Comparison of ENCODE assay signal across 8 cellular contexts in the genomic region with DNA sequence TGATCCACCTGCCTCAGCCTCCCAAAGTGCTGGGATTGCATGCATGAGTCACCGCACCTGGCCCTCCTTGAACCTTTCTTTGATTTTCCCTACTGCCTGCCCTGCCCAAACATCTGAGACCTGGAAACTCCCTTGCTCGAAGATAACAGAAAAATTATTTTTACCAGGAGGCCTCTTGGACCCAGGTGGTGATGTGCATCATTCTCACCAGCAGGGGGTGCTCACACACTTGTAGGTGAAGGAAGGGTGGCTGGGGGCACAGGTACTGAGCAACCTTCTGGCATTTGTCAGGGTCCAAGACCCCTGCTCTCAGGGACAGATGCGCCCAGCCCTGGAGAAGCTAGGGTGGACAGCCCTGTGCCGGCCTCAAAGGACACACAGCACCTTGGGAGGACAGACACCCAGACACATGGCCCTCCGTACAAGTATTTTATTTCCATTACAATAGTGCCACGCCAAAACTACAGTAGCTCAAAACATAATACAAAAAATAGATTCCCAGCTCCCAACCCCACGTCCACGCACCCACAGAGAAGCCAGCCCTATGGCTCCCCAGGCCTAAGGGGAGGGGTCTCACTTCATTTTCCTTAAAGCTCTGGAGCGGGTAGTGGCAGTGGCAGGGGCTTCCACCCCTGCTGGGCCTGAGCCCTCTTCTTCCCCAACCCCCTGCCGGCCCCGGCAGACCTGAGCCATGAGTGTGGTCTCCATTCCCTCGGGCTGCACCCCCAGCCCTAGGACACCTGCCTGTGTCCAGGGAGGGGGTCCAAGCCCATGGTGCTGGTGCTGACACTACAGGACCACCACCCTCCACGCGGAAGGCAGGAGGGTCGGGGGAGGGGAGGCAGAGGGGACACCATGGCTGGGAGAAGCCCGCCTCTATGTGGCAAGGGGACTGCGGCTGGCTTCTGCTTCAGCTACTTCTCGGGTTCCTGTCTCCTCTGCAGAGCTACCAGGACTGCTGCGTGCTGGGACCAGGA. TPM values are rescaled to one million over a fixed set of nuclear protein-coding genes. Genes with fewer than 3 reads are reported as not detected.
DNase-seq lines count a peak whose midpoint lies in the region; ATAC-seq, FAIRE-seq and TF ChIP-seq lines count a peak whose summit lies in the region.

No MANE protein-coding gene starts in this region.

- 85 to 88% methylated on average over 16 to 19 of the region's 19 CpGs for WGBS in lung, 2 donors

- H3K27ac Mint-ChIP-seq in activated B cell treated with CpG ODN at 0.5 μM for 24 hours = peak overlapping the region; percentile 53

- H3K27ac ChIP-seq in lung (ENCODE audit: low read depth in 1 of 2, low read length in 1 of 2) = no peak overlapping the region

- H3K4me3 ChIP-seq in bronchial epithelial cell (ENCODE audit: low read depth, low read length) (no peak overlapping the region), lung (no peak overlapping the region)

- no peaks in the 10 kb centered on the region for H3K27me3 Mint-ChIP-seq in activated B cell treated with CpG ODN at 0.5 μM for 24 hours

- no peak overlapping the region for H3K4me3 Mint-ChIP-seq in activated B cell treated with CpG ODN at 0.5 μM for 24 hours

- H3K36me3 ChIP-seq in bronchial epithelial cell (ENCODE audit: control insufficient read depth, insufficient read depth, low read length) (peaks cover 6% of the 10 kb centered on the region), lung (ENCODE audit: control insufficient read depth in 2 of 2, insufficient read depth in 2 of 2, low read length in 2 of 2) (peaks cover 8 to 30% of the 10 kb centered on the region in 2 donors)

- peak; percentile 53 for DNase-seq in EH (ENCODE audit: low read depth)
- DNase-seq in LHCN-M2 (ENCODE audit: low read depth) = peak; percentile 43
- DNase-seq in activated B cell treated with CpG ODN at 0.5 μM for 24 hours = peak; percentile 45
- DNase-seq in bronchial epithelial cell (ENCODE audit: low read depth) = peak; percentile 37
- DNase-seq in lung (ENCODE audit: low spot score) = peak; percentile 51
- DNase-seq in stimulated activated CD8-positive, alpha-beta memory T cell treated with anti-CD3 and anti-CD28 coated beads, Interleukin-2, amount 100 ng/mL, for 1 hour (ENCODE audit: low read depth in 2 of 2) = peak; percentile 14 to 50
- no peak for DNase-seq in NCI-H187 treated with DMSO at 0.1 percent for 48 hours (lab: John Stamatoyannopoulos, UW)

- peaks cover 58% of the 10 kb centered on the region for H3K36me3 Mint-ChIP-seq in activated B cell treated with CpG ODN at 0.5 μM for 24 hours (ENCODE audit: low read depth)

- POLR2A ChIA-PET in activated B cell treated with CpG ODN at 0.5 μM for 24 hours (lab: Charles Lee) = no interaction called here

- TF ChIP-seq CTCF in activated B cell treated with CpG ODN at 0.5 μM for 24 hours (IDR thresholded peaks at IDR 0.05) (peak; percentile 15), bronchial epithelial cell (IDR thresholded peaks at IDR 0.05; ENCODE audit: insufficient read depth, low read length, severe bottlenecking) (peak; percentile 63), lung (IDR thresholded peaks at IDR 0.05; ENCODE audit: control extremely low read depth, extremely low read depth) (peak; percentile 33)

- FAIRE-seq in bronchial epithelial cell (lab: Jason Lieb, UNC) = no peak

- H3K4me1 Mint-ChIP-seq in activated B cell treated with CpG ODN at 0.5 μM for 24 hours = peaks cover 4% of the 10 kb centered on the region

- H3K9me3 ChIP-seq in lung (ENCODE audit: control insufficient read depth in 2 of 2, insufficient read depth in 1 of 2, low read length in 1 of 2) = no peaks in the 10 kb centered on the region

- intact Hi-C loops in activated B cell treated with CpG ODN at 0.5 μM for 24 hours (cut with micrococcal nuclease) = loop anchor here (1.0 kb wide), 1 partner anchor 151 kb away; no protein-coding TSS in a partner anchor

- peak; percentile 76 for ATAC-seq in activated B cell treated with CpG ODN at 0.5 μM for 24 hours (ENCODE audit: low read depth)
- ATAC-seq in lung (ENCODE audit: insufficient read depth, low FRiP score) = no peak
- no peak for ATAC-seq in HG02852 (IDR thresholded peaks at IDR 0.05; ENCODE audit: unreplicated experiment)

- no peaks in the 10 kb centered on the region for H3K9me3 Mint-ChIP-seq in activated B cell treated with CpG ODN at 0.5 μM for 24 hours

- CTCF ChIA-PET in activated B cell treated with CpG ODN at 0.5 μM for 24 hours (lab: Charles Lee) = interaction anchor here (0.7 to 5.0 kb wide), 7 partner anchors 12 to 292 kb away, joined by 3 to 46 read pairs (median 4); partner anchors contain the start of gene ALPL

- no peaks in the 10 kb centered on the region for H3K4me1 ChIP-seq in lung (ENCODE audit: control insufficient read depth in 2 of 2, insufficient read depth in 2 of 2, low read length in 2 of 2)

- H3K27me3 ChIP-seq in bronchial epithelial cell (ENCODE audit: control insufficient read depth, insufficient read depth, low read length) (no peaks in the 10 kb centered on the region), lung (ENCODE audit: control insufficient read depth, insufficient read depth) (no peaks in the 10 kb centered on the region)

RNA-seq across cellular contexts. Expression of gene EIF4G3, which starts 40.4 kb away (rescaled TPM):
- 41.6 and 45.8 TPM in 2 replicates for total RNA-seq in LHCN-M2 (2014; rRNA removed)
- 21.6 TPM for polyA plus RNA-seq in LHCN-M2 (2012)
- total RNA-seq in activated B cell treated with CpG ODN at 0.5 μM for 24 hours = 68.4 and 81.3 TPM in 2 replicates
- total RNA-seq in bronchial epithelial cell = 20.5 and 28.2 TPM in 2 replicates
- total RNA-seq in lung = 10 to 100 TPM; 46.5 to 59.8 TPM
- 10 to 100 TPM; 16.5 to 20.2 TPM for polyA plus RNA-seq in lung
